ENCODE assay signal across 17 cellular contexts in genomic region chr14:38791862-38792261, GRCh38.
DNase-seq lines count a peak whose midpoint lies in the region; ATAC-seq, FAIRE-seq and TF ChIP-seq lines count a peak whose summit lies in the region.
"Had no signal": no experiment of that assay in that cellular context is flagged by ENCODE, and none has a peak within 500 bp of the region (broad histone marks: within the 10 kb centered on the region; RNA-seq: fewer than 3 reads in every experiment).

No MANE protein-coding gene starts in this region.

- peak overlapping the region; percentile 72; the same call in 1 of the 2 replicates for H3K27ac ChIP-seq in GM23338 (ENCODE audit: low read depth)
- peak overlapping the region; percentile 68; the same call in 1 of the 2 replicates for H3K27ac ChIP-seq in HUES6 (ENCODE audit: low read depth, low read length)
- peak overlapping the region; percentile 6 for H3K27ac ChIP-seq in endodermal cell (ENCODE audit: low read depth, low read length)
- H3K27ac ChIP-seq in WERI-Rb-1 = no peak overlapping the region
- H3K27ac ChIP-seq in esophagus squamous epithelium = no peak overlapping the region
- H3K27ac ChIP-seq: BLaER1, GM23248 had no signal

- H3K4me3 Mint-ChIP-seq in GM23338 (no peak overlapping the region), endodermal cell (peak overlapping the region; percentile 4)
- no peak overlapping the region for H3K4me3 Mint-ChIP-seq in T-helper 2 cell treated with Interferon-gamma antibody and Interleukin-4, amounts not matched to agents 5 μg/mL and 100 μg/mL, for 36 hours
- H3K4me3 Mint-ChIP-seq: HFFc6 had no signal

- peaks cover 5% of the 10 kb centered on the region; the same call in 1 of the 2 replicates for H3K9me2 ChIP-seq in GM23338 (ENCODE audit: insufficient read depth)

- H4K20me1 ChIP-seq in GM23338 (replicated peaks; ENCODE audit: insufficient read depth) = no peaks in the 10 kb centered on the region
- H4K20me1 ChIP-seq: BLaER1 had no signal

- no peaks in the 10 kb centered on the region for H3K27me3 Mint-ChIP-seq in GM23338 (ENCODE audit: insufficient read depth, low read depth, poor library complexity)
- H3K27me3 Mint-ChIP-seq in endodermal cell (ENCODE audit: insufficient read depth) = no peaks in the 10 kb centered on the region
- no peaks in the 10 kb centered on the region for H3K27me3 Mint-ChIP-seq in T-helper 2 cell treated with Interferon-gamma antibody and Interleukin-4, amounts not matched to agents 5 μg/mL and 100 μg/mL, for 36 hours (ENCODE audit: low read depth)

- peak; percentile 92 for ATAC-seq in GM23338

- H3K9ac ChIP-seq in HUES6 (ENCODE audit: low read length) (no peak overlapping the region), endodermal cell (ENCODE audit: extremely low read depth, low read length, poor library complexity, severe bottlenecking) (no peak overlapping the region)
- H3K9ac ChIP-seq: BLaER1, GM23248 had no signal

- no peaks in the 10 kb centered on the region for H3K79me2 ChIP-seq in GM23338 (replicated peaks; ENCODE audit: insufficient read depth)

- no peaks in the 10 kb centered on the region for H3K36me3 ChIP-seq in GM23338 (ENCODE audit: insufficient read depth)
- H3K36me3 ChIP-seq in HUES6 (ENCODE audit: control insufficient read depth, insufficient read depth, low read length) = no peaks in the 10 kb centered on the region
- H3K36me3 ChIP-seq in endodermal cell (ENCODE audit: control insufficient read depth, insufficient read depth, low read length) = no peaks in the 10 kb centered on the region
- H3K36me3 ChIP-seq in WERI-Rb-1 = no peaks in the 10 kb centered on the region
- H3K36me3 ChIP-seq in esophagus squamous epithelium = no peaks in the 10 kb centered on the region
- H3K36me3 ChIP-seq: BLaER1 had no signal

- H3K9me3 ChIP-seq in HUES6 (ENCODE audit: control insufficient read depth, insufficient read depth, low read depth, low read length) (no peaks in the 10 kb centered on the region), endodermal cell (ENCODE audit: control insufficient read depth, low read length) (no peaks in the 10 kb centered on the region), WERI-Rb-1 (ENCODE audit: severe bottlenecking) (no peaks in the 10 kb centered on the region), esophagus squamous epithelium (no peaks in the 10 kb centered on the region)
- H3K9me3 ChIP-seq: BLaER1 had no signal

- H3K4me1 ChIP-seq in GM23338 (ENCODE audit: insufficient read depth) (peaks cover 22% of the 10 kb centered on the region), HUES6 (ENCODE audit: control insufficient read depth, insufficient read depth, low read length) (peaks cover 18% of the 10 kb centered on the region), endodermal cell (ENCODE audit: control insufficient read depth, insufficient read depth, low read length) (peaks cover 7% of the 10 kb centered on the region), esophagus squamous epithelium (no peaks in the 10 kb centered on the region)
- H3K4me1 ChIP-seq: BLaER1 had no signal

- no peak for TF ChIP-seq CTCF in GM23338 (conservative IDR thresholded peaks at IDR 0.05; ENCODE audit: low read depth in 2 of 2)
- no peak for TF ChIP-seq CTCF in endodermal cell (conservative IDR thresholded peaks at IDR 0.05)
- TF ChIP-seq CTCF in WERI-Rb-1 (IDR thresholded peaks at IDR 0.05; ENCODE audit: low read depth, low read length) = no peak
- no peak for TF ChIP-seq CTCF in esophagus squamous epithelium (IDR thresholded peaks at IDR 0.05)

- H3K36me3 Mint-ChIP-seq in GM23338 (ENCODE audit: low read depth) (no peaks in the 10 kb centered on the region), endodermal cell (ENCODE audit: low read depth) (no peaks in the 10 kb centered on the region)
- H3K36me3 Mint-ChIP-seq in T-helper 2 cell treated with Interferon-gamma antibody and Interleukin-4, amounts not matched to agents 5 μg/mL and 100 μg/mL, for 36 hours (ENCODE audit: low read depth) = no peaks in the 10 kb centered on the region

- H3K9me3 Mint-ChIP-seq in GM23338 = no peaks in the 10 kb centered on the region
- no peaks in the 10 kb centered on the region for H3K9me3 Mint-ChIP-seq in endodermal cell
- H3K9me3 Mint-ChIP-seq in T-helper 2 cell treated with Interferon-gamma antibody and Interleukin-4, amounts not matched to agents 5 μg/mL and 100 μg/mL, for 36 hours = no peaks in the 10 kb centered on the region
- H3K9me3 Mint-ChIP-seq: HFFc6 had no signal

- TF ChIP-seq POLR2A in esophagus squamous epithelium (IDR thresholded peaks at IDR 0.05) = no peak
- no peak for TF ChIP-seq POLR2A in GM12892 (IDR thresholded peaks at IDR 0.05; ENCODE audit: low read depth, low read length)

- intact Hi-C loops in esophagus squamous epithelium (cut with DNase I) = no loop called here

- H3K4me2 ChIP-seq in GM23338 = 0 out of 2 replicates have a peak overlapping the region, but pooled peaks have one; percentile 4
- H3K4me2 ChIP-seq: BLaER1 had no signal

- H3K27ac Mint-ChIP-seq in GM23338 (peak overlapping the region; percentile 82; the same call in 1 of the 2 replicates), endodermal cell (peak overlapping the region; percentile 90)
- no peak overlapping the region for H3K27ac Mint-ChIP-seq in T-helper 2 cell treated with Interferon-gamma antibody and Interleukin-4, amounts not matched to agents 5 μg/mL and 100 μg/mL, for 36 hours
- H3K27ac Mint-ChIP-seq: HFFc6 had no signal

- no peak overlapping the region for H2AFZ ChIP-seq in GM23338
- H2AFZ ChIP-seq: GM23248 had no signal

- H3K27me3 ChIP-seq in GM23338 (ENCODE audit: insufficient read depth) (no peaks in the 10 kb centered on the region), HUES6 (ENCODE audit: control insufficient read depth, insufficient read depth, low read length) (no peaks in the 10 kb centered on the region), endodermal cell (ENCODE audit: control insufficient read depth, insufficient read depth, low read length, poor library complexity, severe bottlenecking) (no peaks in the 10 kb centered on the region), WERI-Rb-1 (ENCODE audit: insufficient read depth, low read depth, severe bottlenecking) (peaks cover 24% of the 10 kb centered on the region), esophagus squamous epithelium (no peaks in the 10 kb centered on the region)
- H3K27me3 ChIP-seq: BLaER1 had no signal

- H3F3A ChIP-seq in GM23338 (replicated peaks; ENCODE audit: low read depth) = no peaks in the 10 kb centered on the region

- FAIRE-seq in GM12892 (lab: Jason Lieb, UNC) = no peak
- FAIRE-seq: GM18507 had no signal

- H3K4me1 Mint-ChIP-seq in GM23338 (peaks cover 18% of the 10 kb centered on the region), endodermal cell (peaks cover 18% of the 10 kb centered on the region)
- no peaks in the 10 kb centered on the region for H3K4me1 Mint-ChIP-seq in T-helper 2 cell treated with Interferon-gamma antibody and Interleukin-4, amounts not matched to agents 5 μg/mL and 100 μg/mL, for 36 hours (ENCODE audit: low read depth)

- 39 to 63% methylated on average over 2 to 3 of the region's 3 CpGs for WGBS in endodermal cell (ENCODE audit: insufficient coverage in 1 of 2, insufficient read length in 1 of 2), 2 experiments
- 81 to 82% methylated on average over 3 of the region's 3 CpGs for WGBS in esophagus squamous epithelium, 2 donors

- H3K4me3 ChIP-seq in GM23338 (no peak overlapping the region), HUES6 (ENCODE audit: low read depth, low read length) (no peak overlapping the region), endodermal cell (ENCODE audit: low read length) (peak overlapping the region; percentile 21), WERI-Rb-1 (ENCODE audit: low read depth, low read length) (no peak overlapping the region), esophagus squamous epithelium (no peak overlapping the region)
- H3K4me3 ChIP-seq: BLaER1, GM23248 had no signal

- DNase-seq in GM23338 (ENCODE audit: low spot score) = peak; percentile 56
- DNase-seq in endodermal cell = peak; percentile 70
- peak; percentile 18 for DNase-seq in iPS-NIHi11 (ENCODE audit: low spot score)
- DNase-seq in T-helper 2 cell treated with Interferon-gamma antibody and Interleukin-4, amounts not matched to agents 5 μg/mL and 100 μg/mL, for 36 hours (ENCODE audit: low spot score) = no peak
- no peak for DNase-seq in WERI-Rb-1
- no peak for DNase-seq in esophagus squamous epithelium (lab: John Stamatoyannopoulos, UW)
- no peak for DNase-seq in GM12892 (ENCODE audit: insufficient read length)
- DNase-seq: 8988T, AML-193, DMS53, GF-D8, GM23248, HCEC 1CT, HFFc6 had no signal

TF ChIP-seq in GM23338, 12 proteins besides CTCF, POLR2A, EP300 and RAD21 (continues in another document):
- TF ChIP-seq ETS1 (IDR thresholded peaks at IDR 0.05) = no peak

Comparison
In these comparisons a context has a peak if more than half of its experiments do, and no peak if none do; other contexts are left out.
1. DNase-seq: peak in GM23338 (single experiment), endodermal cell (single experiment) and iPS-NIHi11 (single experiment); none in T-helper 2 cell treated with Interferon-gamma antibody and Interleukin-4, amounts not matched to agents 5 μg/mL and 100 μg/mL, for 36 hours (single experiment), WERI-Rb-1 (single experiment), esophagus squamous epithelium (single experiment) and GM12892 (single experiment).
2. H3K27ac ChIP-seq: peak in GM23338 (single experiment), HUES6 (single experiment) and endodermal cell (single experiment); none in WERI-Rb-1 (single experiment) and esophagus squamous epithelium (0 of 4).